8 cellular contexts compared by ENCODE assay signal in the genomic region with DNA sequence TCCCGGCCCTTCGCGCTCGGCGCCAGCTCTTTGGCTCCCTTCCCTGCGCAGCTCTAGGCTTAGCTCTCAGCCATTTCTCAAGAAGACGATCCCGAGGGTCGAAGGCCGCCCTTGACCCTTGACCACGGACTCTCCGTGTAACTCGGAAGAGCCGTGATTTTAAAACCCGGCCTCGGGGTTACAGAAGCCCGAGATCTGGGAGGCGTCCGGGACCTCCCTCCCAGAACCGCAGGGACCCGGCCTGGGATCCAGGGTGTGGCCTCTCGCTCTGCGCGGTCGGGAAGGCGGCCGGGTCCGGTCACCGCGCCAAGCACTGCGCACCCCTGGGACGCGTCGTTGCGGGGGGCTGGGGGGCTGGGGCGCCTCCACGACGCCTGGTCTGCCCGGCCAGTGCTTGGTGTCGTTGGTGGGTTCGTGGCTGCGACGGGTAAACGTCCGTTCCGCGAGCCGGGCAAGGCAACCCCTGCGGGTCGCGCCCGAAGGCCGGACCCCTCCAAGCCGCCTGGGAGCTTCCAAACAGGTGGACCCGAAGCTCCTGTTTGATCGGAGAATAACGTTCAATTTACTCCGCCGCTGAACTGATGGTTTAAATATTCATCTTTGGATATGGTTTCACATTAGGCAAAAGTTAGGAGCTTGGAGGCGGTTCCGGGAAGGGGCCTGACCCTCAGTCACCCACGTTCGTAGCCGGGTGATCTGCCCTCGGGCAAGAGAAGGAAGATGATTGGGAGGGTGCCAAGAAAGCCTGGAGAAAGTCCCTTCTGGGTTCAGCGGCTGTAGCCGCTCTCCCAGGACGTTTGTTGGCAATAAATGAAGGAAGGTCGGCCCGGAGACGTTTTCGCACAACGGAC. TPM values are rescaled to one million over a fixed set of nuclear protein-coding genes. Genes with fewer than 3 reads are reported as not detected.
A peak's percentile ranks its signal among the peaks of the same experiment; 100 is the strongest.
DNase-seq lines count a peak whose midpoint lies in the region; ATAC-seq and TF ChIP-seq lines count a peak whose summit lies in the region.
"Not testable (repeated sequence)": the region's sequence is repeated elsewhere in the genome, so short reads cannot be mapped to it uniquely, and the experiment has no call there.

No MANE protein-coding gene starts in this region.

- H3K36me3 ChIP-seq in NT2/D1 (ENCODE audit: insufficient read depth, insufficient read length, low read length); left lung; vagina: not testable (repeated sequence)

- H3K4me3 ChIP-seq in NT2/D1 (ENCODE audit: insufficient read length, low read depth) (peak overlapping the region; percentile 49), left lung (peak overlapping the region; percentile 28 to 43), vagina (peak overlapping the region; percentile 37 to 52)

- not testable (repeated sequence) for H3K9me3 Mint-ChIP-seq in activated naive CD4-positive, alpha-beta T cell treated with anti-CD3 and anti-CD28 coated beads, Interleukin-2, amount 10 ng/mL, durations not matched to agents 7 days and 5 days; progenitor cell of endocrine pancreas (ENCODE audit: low read depth)

- not testable (repeated sequence) for H3K27ac ChIP-seq in left lung, vagina

- H3K4me1 Mint-ChIP-seq in activated naive CD4-positive, alpha-beta T cell treated with anti-CD3 and anti-CD28 coated beads, Interleukin-2, amount 10 ng/mL, durations not matched to agents 7 days and 5 days = peaks cover 24% of the 10 kb centered on the region
- not testable (repeated sequence) for H3K4me1 Mint-ChIP-seq in progenitor cell of endocrine pancreas (ENCODE audit: low read depth)

- H3K27me3 ChIP-seq in NT2/D1 (ENCODE audit: insufficient read depth, insufficient read length) (peaks cover 62% of the 10 kb centered on the region), left lung (peaks cover 55 to 87% of the 10 kb centered on the region in 2 donors)
- not testable (repeated sequence) for H3K27me3 ChIP-seq in vagina

- H3K27ac Mint-ChIP-seq in activated naive CD4-positive, alpha-beta T cell treated with anti-CD3 and anti-CD28 coated beads, Interleukin-2, amount 10 ng/mL, durations not matched to agents 7 days and 5 days = peak overlapping the region; percentile 31
- not testable (repeated sequence) for H3K27ac Mint-ChIP-seq in progenitor cell of endocrine pancreas

- TF ChIP-seq POLR2A in vagina (IDR thresholded peaks at IDR 0.05) = not testable (repeated sequence)

- CTCF ChIA-PET in activated naive CD4-positive, alpha-beta T cell treated with anti-CD3 and anti-CD28 coated beads, Interleukin-2, amount 10 ng/mL, durations not matched to agents 7 days and 5 days (lab: Charles Lee) = not testable (repeated sequence)

- peak overlapping the region; percentile 71 for H3K4me3 Mint-ChIP-seq in activated naive CD4-positive, alpha-beta T cell treated with anti-CD3 and anti-CD28 coated beads, Interleukin-2, amount 10 ng/mL, durations not matched to agents 7 days and 5 days
- H3K4me3 Mint-ChIP-seq in progenitor cell of endocrine pancreas (ENCODE audit: low read depth) = peak overlapping the region; percentile 48

- not testable (repeated sequence) for H3K4me1 ChIP-seq in NT2/D1 (ENCODE audit: insufficient read depth, insufficient read length)
- peaks cover 11 to 20% of the 10 kb centered on the region in 2 donors for H3K4me1 ChIP-seq in left lung
- H3K4me1 ChIP-seq in vagina = peaks cover 21% of the 10 kb centered on the region

- not testable (repeated sequence) for H3K9ac ChIP-seq in NT2/D1 (ENCODE audit: insufficient read length, low read depth)

- not testable (repeated sequence) for H3K36me3 Mint-ChIP-seq in activated naive CD4-positive, alpha-beta T cell treated with anti-CD3 and anti-CD28 coated beads, Interleukin-2, amount 10 ng/mL, durations not matched to agents 7 days and 5 days; progenitor cell of endocrine pancreas (ENCODE audit: insufficient read depth)

- peaks cover 68% of the 10 kb centered on the region for H3K27me3 Mint-ChIP-seq in activated naive CD4-positive, alpha-beta T cell treated with anti-CD3 and anti-CD28 coated beads, Interleukin-2, amount 10 ng/mL, durations not matched to agents 7 days and 5 days
- peaks cover 59% of the 10 kb centered on the region for H3K27me3 Mint-ChIP-seq in progenitor cell of endocrine pancreas

- intact Hi-C loops in left lung (cut with DNase I); vagina (cut with DNase I): not testable (repeated sequence)

- ATAC-seq in HG02759 (IDR thresholded peaks at IDR 0.05; ENCODE audit: unreplicated experiment) (peak; percentile 29), esophagus mucosa (peak; percentile 73), left lung (peak; percentile 67)

- not testable (repeated sequence) for H3K9me3 ChIP-seq in NT2/D1 (ENCODE audit: insufficient read depth, low read length); left lung; vagina

- TF ChIP-seq CTCF in GM10266 (IDR thresholded peaks at IDR 0.05; ENCODE audit: control insufficient read depth, insufficient read depth, low read depth, missing control alignments); left lung (IDR thresholded peaks at IDR 0.05); progenitor cell of endocrine pancreas (IDR thresholded peaks at IDR 0.05; ENCODE audit: unreplicated experiment); vagina (IDR thresholded peaks at IDR 0.05): not testable (repeated sequence)

- DNase-seq in GM10266 (ENCODE audit: extremely low spot score) (peak; percentile 13), left lung (peak in 1 of 2 donors; percentile 63)
- not testable (repeated sequence) for DNase-seq in NT2/D1 (ENCODE audit: low read depth, low spot score); activated naive CD4-positive, alpha-beta T cell treated with anti-CD3 and anti-CD28 coated beads, Interleukin-2, amount 10 ng/mL, durations not matched to agents 7 days and 5 days; progenitor cell of endocrine pancreas (ENCODE audit: low spot score, unreplicated experiment); vagina (ENCODE audit: extremely low spot score in 2 of 2)

RNA-seq across cellular contexts. Expression of gene FOXD4, which starts 3.7 kb away (rescaled TPM):
- total RNA-seq in esophagus mucosa (0.28 TPM), left lung (under 1 TPM; 0.64 to 0.71 TPM), progenitor cell of endocrine pancreas (0.50 and 0.58 TPM in 2 replicates), vagina (not detected)
